8 cellular contexts compared by ENCODE assay signal in genomic region chr10:12195281-12195602, GRCh38. TPM values are rescaled to one million over a fixed set of nuclear protein-coding genes. Genes with fewer than 3 reads are reported as not detected.
DNase-seq lines count a peak whose midpoint lies in the region; ATAC-seq and TF ChIP-seq lines count a peak whose summit lies in the region.

No MANE protein-coding gene starts in this region.

- no peaks in the 10 kb centered on the region for H3K27me3 Mint-ChIP-seq in activated B cell treated with CpG ODN at 0.5 μM for 24 hours

- peak; percentile 25 for ATAC-seq in GM18511 (IDR thresholded peaks at IDR 0.05; ENCODE audit: unreplicated experiment)
- ATAC-seq in HG02798 (IDR thresholded peaks at IDR 0.05; ENCODE audit: poor library complexity, unreplicated experiment): peak; percentile 8
- peak; percentile 8 for ATAC-seq in activated B cell treated with CpG ODN at 0.5 μM for 24 hours (ENCODE audit: low read depth)
- ATAC-seq in stimulated activated naive CD8-positive, alpha-beta T cell treated with anti-CD3 and anti-CD28 coated beads, Interleukin-15, Interleukin-2, amounts not matched to agents 100 U/mL and 50 U/mL, for 24 hours: peak; percentile 4

- POLR2A ChIA-PET in activated B cell treated with CpG ODN at 0.5 μM for 24 hours (lab: Charles Lee): interaction anchor here (0.6 to 2.0 kb wide), 13 partner anchors 14 to 707 kb away, joined by 3 to 23 read pairs (median 6); partner anchors contain the start of gene UPF2

- H3K27ac Mint-ChIP-seq in activated B cell treated with CpG ODN at 0.5 μM for 24 hours: peak overlapping the region; percentile 99

- TF ChIP-seq CTCF in activated B cell treated with CpG ODN at 0.5 μM for 24 hours (IDR thresholded peaks at IDR 0.05): no peak

- H3K4me1 Mint-ChIP-seq in activated B cell treated with CpG ODN at 0.5 μM for 24 hours: peaks cover 49% of the 10 kb centered on the region

- peak overlapping the region; percentile 93 for H3K4me3 Mint-ChIP-seq in activated B cell treated with CpG ODN at 0.5 μM for 24 hours

- H3K27me3 ChIP-seq in iPS DF 6.9 (ENCODE audit: control insufficient read depth, insufficient read depth, low read length): no peaks in the 10 kb centered on the region

- H3K9me3 ChIP-seq in iPS DF 6.9 (ENCODE audit: control insufficient read depth, insufficient read depth, low read length): no peaks in the 10 kb centered on the region

- no CpG with 5 or more reads among the region's 12 CpGs for WGBS in iPS DF 6.9 (ENCODE audit: insufficient coverage, insufficient read length)

- H3K4me1 ChIP-seq in iPS DF 6.9 (ENCODE audit: control insufficient read depth, insufficient read depth, low read length): no peaks in the 10 kb centered on the region

- CTCF ChIA-PET in activated B cell treated with CpG ODN at 0.5 μM for 24 hours (lab: Charles Lee): interaction anchor here (0.5 to 2.7 kb wide), 6 partner anchors 17 to 905 kb away, joined by 3 to 18 read pairs (median 4); partner anchors contain the start of gene OPTN

- H3K4me3 ChIP-seq in iPS DF 6.9 (ENCODE audit: low read length): peak overlapping the region; percentile 87

- DNase-seq in activated B cell treated with CpG ODN at 0.5 μM for 24 hours (no peak), iPS DF 6.9 (ENCODE audit: low read depth, low spot score) (no peak), glomerular visceral epithelial cell (ENCODE audit: extremely low spot score) (no peak), islet precursor cell (no peak), DMS 273 treated with DMSO at 0.1 percent for 48 hours (lab: John Stamatoyannopoulos, UW) (no peak)
- DNase-seq in stimulated activated naive CD8-positive, alpha-beta T cell treated with anti-CD3 and anti-CD28 coated beads, Interleukin-15, Interleukin-2, amounts not matched to agents 100 U/mL and 50 U/mL, for 24 hours: no peak

- no peaks in the 10 kb centered on the region for H3K9me3 Mint-ChIP-seq in activated B cell treated with CpG ODN at 0.5 μM for 24 hours

- no peak overlapping the region for H3K27ac ChIP-seq in iPS DF 6.9 (ENCODE audit: low read length)

- intact Hi-C loops in activated B cell treated with CpG ODN at 0.5 μM for 24 hours (cut with micrococcal nuclease): loop anchor here (1.0 to 10.0 kb wide), 10 partner anchors 14 to 1030 kb away; partner anchors contain the start of genes CAMK1D, SEC61A2 and UPF2

- H3K36me3 ChIP-seq in iPS DF 6.9 (ENCODE audit: control insufficient read depth, insufficient read depth, low read length): no peaks in the 10 kb centered on the region

- peaks cover 37% of the 10 kb centered on the region for H3K36me3 Mint-ChIP-seq in activated B cell treated with CpG ODN at 0.5 μM for 24 hours (ENCODE audit: low read depth)

RNA-seq across cellular contexts. Expression of gene NUDT5, which starts 0.4 kb away (rescaled TPM):
- total RNA-seq in activated B cell treated with CpG ODN at 0.5 μM for 24 hours: 53.2 and 57.3 TPM in 2 replicates

RNA-seq across cellular contexts. Expression of gene CDC123, which starts 0.7 kb away (rescaled TPM):
- total RNA-seq in activated B cell treated with CpG ODN at 0.5 μM for 24 hours: 81.1 and 84.6 TPM in 2 replicates
